ENCODE assay signal across 27 cellular contexts in the genomic region with DNA sequence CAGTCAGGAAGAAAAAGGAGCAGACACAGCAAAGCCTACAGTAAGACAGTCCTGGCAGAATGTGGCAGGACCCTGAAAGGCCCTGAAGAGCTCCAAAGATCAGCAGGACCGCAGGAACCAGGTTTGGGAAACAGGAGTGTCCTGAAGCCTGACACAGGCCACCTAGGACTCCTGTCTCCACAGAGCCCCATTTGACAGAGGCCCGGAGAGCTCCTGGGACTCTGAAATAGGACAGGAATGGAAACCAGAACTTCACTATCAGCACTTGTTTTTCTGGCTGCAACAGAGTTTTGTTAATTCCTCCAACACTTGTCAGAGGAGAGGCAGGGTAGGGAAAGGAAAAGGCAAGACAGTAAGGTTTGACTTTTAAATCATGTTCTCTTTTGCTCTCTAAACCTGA. TPM values are rescaled to one million over a fixed set of nuclear protein-coding genes. Genes with fewer than 3 reads are reported as not detected.
DNase-seq lines count a peak whose midpoint lies in the region; ATAC-seq, FAIRE-seq and TF ChIP-seq lines count a peak whose summit lies in the region.
"Had no signal": no experiment of that assay in that cellular context is flagged by ENCODE, and none has a peak within 500 bp of the region (broad histone marks: within the 10 kb centered on the region; RNA-seq: fewer than 3 reads in every experiment).

No MANE protein-coding gene starts in this region.

- no peaks in the 10 kb centered on the region for H3K9me2 ChIP-seq in hepatocyte (replicated peaks; ENCODE audit: insufficient read depth)
- no peaks in the 10 kb centered on the region for H3K9me2 ChIP-seq in SK-N-SH

- POLR2A ChIA-PET in HepG2 (lab: Yijun Ruan, JAX) (interaction anchor here (0.9 to 1.1 kb wide), 2 partner anchors 197 to 198 kb away, joined by 3 to 4 read pairs; no protein-coding TSS in a partner anchor), SK-N-SH (lab: Yijun Ruan, JAX) (no interaction called here)

- no TSS peak for BruUV-seq in HepG2 (replicated peaks; lab: Mats Ljungman, UMichigan)

- TF ChIP-seq RAD21 in HepG2 (CRISPR knock-in tag; IDR thresholded peaks at IDR 0.05): no peak
- no peak for TF ChIP-seq RAD21 in SK-N-SH (IDR thresholded peaks at IDR 0.05; ENCODE audit: low read length)

- intact Hi-C loops in HepG2 (cut with micrococcal nuclease; ENCODE audit: unreplicated experiment): loop anchor here (5.0 kb wide), 1 partner anchor 150 kb away; no protein-coding TSS in a partner anchor
- intact Hi-C loops in right lobe of liver (cut with DNase I): no loop called here

- H3K4me1 Mint-ChIP-seq in osteocyte (ENCODE audit: unreplicated experiment): peaks cover 7% of the 10 kb centered on the region

- H3K9ac ChIP-seq in HepG2 (ENCODE audit: insufficient read depth, low read depth, low read length): no peak overlapping the region
- no peak overlapping the region for H3K9ac ChIP-seq in SK-N-SH
- H3K9ac ChIP-seq: BLaER1 treated with 17β-estradiol and CSF1 and Interleukin-3, amounts not matched to agents 10 nM and 100 nM; GM23248 had no signal

- peak overlapping the region; percentile 24 for H3K27ac Mint-ChIP-seq in osteocyte (ENCODE audit: unreplicated experiment)
- H3K27ac Mint-ChIP-seq: CD4-positive, alpha-beta T cell had no signal

- H3K27ac ChIP-seq in HepG2 (ENCODE audit: extremely low read length, insufficient read depth, low read length): no peak overlapping the region
- no peak overlapping the region for H3K27ac ChIP-seq in right lobe of liver
- H3K27ac ChIP-seq in hepatocyte: peak overlapping the region; percentile 24
- no peak overlapping the region for H3K27ac ChIP-seq in SK-N-SH (ENCODE audit: low read depth in 2 of 2, low read length in 1 of 2)
- H3K27ac ChIP-seq: A549; BLaER1 treated with 17β-estradiol and CSF1 and Interleukin-3, amounts not matched to agents 10 nM and 100 nM; GM23248 had no signal

- H3K79me2 ChIP-seq in HepG2 (ENCODE audit: insufficient read depth, low read length) (peaks cover 6% of the 10 kb centered on the region), hepatocyte (peaks cover 90% of the 10 kb centered on the region), SK-N-SH (ENCODE audit: insufficient read depth) (no peaks in the 10 kb centered on the region)

- H3K4me3 ChIP-seq in HepG2 (replicated peaks in 1 of 3; ENCODE audit: insufficient read depth in 1 of 3, low read depth in 2 of 3, low read length in 3 of 3) (no peak overlapping the region), right lobe of liver (no peak overlapping the region), hepatocyte (no peak overlapping the region), SK-N-SH (ENCODE audit: low read depth in 2 of 2, low read length in 1 of 2) (no peak overlapping the region)
- H3K4me3 ChIP-seq: A549; BLaER1 treated with 17β-estradiol and CSF1 and Interleukin-3, amounts not matched to agents 10 nM and 100 nM; GM23248 had no signal

- no peak for TF ChIP-seq EP300 in HepG2 (IDR thresholded peaks at IDR 0.05; ENCODE audit: low read depth in 2 of 2, low read length in 2 of 2)
- no peak for TF ChIP-seq EP300 in HepG2 (CRISPR knock-in tag; IDR thresholded peaks at IDR 0.05; ENCODE audit: borderline replicate concordance)
- TF ChIP-seq EP300 in SK-N-SH (IDR thresholded peaks at IDR 0.05; ENCODE audit: borderline replicate concordance in 1 of 2, low read depth in 1 of 2, low read length in 1 of 2): no peak

- H3K4me3 Mint-ChIP-seq in osteocyte (ENCODE audit: unreplicated experiment): no peak overlapping the region
- H3K4me3 Mint-ChIP-seq: CD4-positive, alpha-beta T cell had no signal

- no peaks in the 10 kb centered on the region for H3K27me3 Mint-ChIP-seq in osteocyte (ENCODE audit: unreplicated experiment)

- H4K20me1 ChIP-seq in HepG2 (ENCODE audit: insufficient read depth, low read length) (no peaks in the 10 kb centered on the region), hepatocyte (ENCODE audit: insufficient read depth, poor library complexity, severe bottlenecking) (no peaks in the 10 kb centered on the region), SK-N-SH (ENCODE audit: insufficient read depth) (no peaks in the 10 kb centered on the region)
- H4K20me1 ChIP-seq: BLaER1 treated with 17β-estradiol and CSF1 and Interleukin-3, amounts not matched to agents 10 nM and 100 nM had no signal

- H2AFZ ChIP-seq in HepG2 (ENCODE audit: low read length) (no peak overlapping the region), hepatocyte (no peak overlapping the region), SK-N-SH (ENCODE audit: low read depth) (no peak overlapping the region)
- H2AFZ ChIP-seq: GM23248 had no signal

- FAIRE-seq in HepG2 (lab: Jason Lieb, UNC): no peak
- FAIRE-seq: A549, GM18507 had no signal

- no peaks in the 10 kb centered on the region for H3F3A ChIP-seq in SK-N-SH (replicated peaks; ENCODE audit: insufficient read depth)

- H3K27me3 ChIP-seq in HepG2 (ENCODE audit: control insufficient read depth in 1 of 2, insufficient read depth in 2 of 2, low read length in 2 of 2) (no peaks in the 10 kb centered on the region), right lobe of liver (no peaks in the 10 kb centered on the region), hepatocyte (no peaks in the 10 kb centered on the region), SK-N-SH (ENCODE audit: insufficient read depth) (no peaks in the 10 kb centered on the region; the same call in 1 of the 2 replicates)
- H3K27me3 ChIP-seq: BLaER1 treated with 17β-estradiol and CSF1 and Interleukin-3, amounts not matched to agents 10 nM and 100 nM had no signal

- H3K36me3 ChIP-seq in HepG2 (replicated peaks in 1 of 2; ENCODE audit: control insufficient read depth in 1 of 2, insufficient read depth in 2 of 2, low read length in 2 of 2): no peaks in the 10 kb centered on the region
- no peaks in the 10 kb centered on the region for H3K36me3 ChIP-seq in right lobe of liver
- no peaks in the 10 kb centered on the region for H3K36me3 ChIP-seq in hepatocyte (replicated peaks; ENCODE audit: insufficient read depth, low read depth)
- H3K36me3 ChIP-seq in SK-N-SH (replicated peaks in 1 of 2; ENCODE audit: control insufficient read depth in 1 of 2, insufficient read depth in 2 of 2, low read length in 1 of 2): no peaks in the 10 kb centered on the region
- H3K36me3 ChIP-seq: BLaER1 treated with 17β-estradiol and CSF1 and Interleukin-3, amounts not matched to agents 10 nM and 100 nM had no signal

- H3K4me2 ChIP-seq in HepG2 (ENCODE audit: low read depth, low read length) (no peak overlapping the region), hepatocyte (no peak overlapping the region), SK-N-SH (no peak overlapping the region)
- H3K4me2 ChIP-seq: A549; BLaER1 treated with 17β-estradiol and CSF1 and Interleukin-3, amounts not matched to agents 10 nM and 100 nM had no signal

- no peaks in the 10 kb centered on the region for H3K9me3 ChIP-seq in HepG2 (ENCODE audit: low read length)
- no peaks in the 10 kb centered on the region for H3K9me3 ChIP-seq in right lobe of liver
- H3K9me3 ChIP-seq in hepatocyte (ENCODE audit: low read depth): no peaks in the 10 kb centered on the region
- no peaks in the 10 kb centered on the region for H3K9me3 ChIP-seq in SK-N-SH
- H3K9me3 ChIP-seq: A549 had no signal

- CTCF ChIA-PET in HepG2 (lab: Yijun Ruan, JAX; ENCODE audit: low intra/inter-chr PET ratio, low total read pairs): no interaction called here
- CTCF ChIA-PET in SK-N-SH (lab: Yijun Ruan, JAX): interaction anchor here (1.0 kb wide), 1 partner anchor 15 kb away, joined by 3 read pairs; no protein-coding TSS in a partner anchor

- in situ Hi-C loops in HepG2 (cut with HindIII; ENCODE audit: extremely low pct_ligation_motif_present, low pct_unique_long_range_greater_than_20kb): no loop called here

- DNase-seq in HepG2 (ENCODE audit: low spot score): no peak
- DNase-seq in right lobe of liver: no peak
- no peak for DNase-seq in hepatocyte (ENCODE audit: low spot score)
- DNase-seq in osteocyte (ENCODE audit: extremely low spot score, unreplicated experiment): no peak
- DNase-seq in SW 1271 (lab: John Stamatoyannopoulos, UW): no peak
- DNase-seq in SK-N-SH: no peak
- DNase-seq: AML-193; CD4-positive, alpha-beta T cell; COR-L47; DMS53; GM23248; H7; KG1; MM.1S; NCI-H1048; NCI-H1417; NCI-H1694; NCI-H2029 treated with DMSO at 0.1 percent for 48 hours; NCI-H2227 treated with DMSO at 0.1 percent for 48 hours; NCI-H526 treated with DMSO at 0.1 percent for 48 hours; RPMI8226; SHP77 treated with DMSO at 0.1 percent for 48 hours had no signal

- H3K4me1 ChIP-seq in HepG2 (ENCODE audit: insufficient read depth, low read length) (peaks cover 71% of the 10 kb centered on the region), right lobe of liver (peaks cover 0 to 7% (median 1%) of the 10 kb centered on the region in 4 donors), hepatocyte (ENCODE audit: insufficient read depth) (peaks cover 9% of the 10 kb centered on the region), SK-N-SH (ENCODE audit: control insufficient read depth in 1 of 2, insufficient read depth in 2 of 2, low read depth in 1 of 2, low read length in 1 of 2) (no peaks in the 10 kb centered on the region)
- H3K4me1 ChIP-seq: A549; BLaER1 treated with 17β-estradiol and CSF1 and Interleukin-3, amounts not matched to agents 10 nM and 100 nM had no signal

- TF ChIP-seq POLR2A in HepG2 (IDR thresholded peaks at IDR 0.05; ENCODE audit: insufficient read depth in 1 of 2, low read depth in 2 of 2, low read length in 2 of 2): no peak
- TF ChIP-seq POLR2A in right lobe of liver (IDR thresholded peaks at IDR 0.05): no peak

- ATAC-seq in HepG2: no peak
- ATAC-seq in right lobe of liver: no peak
- ATAC-seq in GM18907 (IDR thresholded peaks at IDR 0.05; ENCODE audit: unreplicated experiment): no peak
- ATAC-seq: A549 had no signal

- TF ChIP-seq CTCF in HepG2 (CRISPR knock-in tag; IDR thresholded peaks at IDR 0.05) (no peak), right lobe of liver (IDR thresholded peaks at IDR 0.05) (no peak), hepatocyte (IDR thresholded peaks at IDR 0.05; ENCODE audit: poor library complexity) (no peak), osteocyte (IDR thresholded peaks at IDR 0.05) (no peak), SK-N-SH (IDR thresholded peaks at IDR 0.05) (no peak)

- peaks cover 6% of the 10 kb centered on the region for H3K9me3 Mint-ChIP-seq in osteocyte (ENCODE audit: unreplicated experiment)

- 72% methylated on average over 2 of the region's 2 CpGs for WGBS in HepG2 (ENCODE audit: low lambda C conversion rate)
- WGBS in right lobe of liver (ENCODE audit: insufficient coverage, low coverage, low lambda C conversion rate, missing lambda C conversion rate): no CpG with 5 or more reads among the region's 2 CpGs
- WGBS in hepatocyte (ENCODE audit: low lambda C conversion rate, missing lambda C conversion rate): 88% methylated on average over 2 of the region's 2 CpGs
- WGBS in SK-N-SH (ENCODE audit: low lambda C conversion rate): 0% methylated on average over 2 of the region's 2 CpGs

- H3K36me3 Mint-ChIP-seq in osteocyte (ENCODE audit: unreplicated experiment): no peaks in the 10 kb centered on the region

RNA-seq across cellular contexts. Expression of a gene that starts 12.9 kb away (rescaled TPM):
- total RNA-seq in HepG2 (2016; rRNA removed; fragmentation: Illumina TruSeq; extraction: Trizol) (35.3 and 43.2 TPM in 2 replicates), right lobe of liver (1 to 10 TPM in 4 of 6 experiments, under 1 TPM in 2; 0.55 to 1.7 (median 1.1) TPM), hepatocyte (34.1 and 48.8 TPM in 2 replicates), osteocyte (6.4 and 7.0 TPM in 2 replicates)
- total RNA-seq in HepG2 (2016; cell fraction: cytosol; rRNA removed; fragmentation: Illumina TruSeq; extraction: Trizol; ENCODE audit: low read depth): 21.2 TPM in 2 replicates
- total RNA-seq in HepG2 (2016; cell fraction: insoluble cytoplasmic fraction; rRNA removed; fragmentation: Illumina TruSeq; extraction: Trizol): 31.7 and 46.6 TPM in 2 replicates
- 28.9 and 30.6 TPM in 2 replicates for total RNA-seq in HepG2 (2016; cell fraction: membrane; rRNA removed; fragmentation: Illumina TruSeq; extraction: Trizol)
- total RNA-seq in HepG2 (2016; cell fraction: nucleus; rRNA removed; fragmentation: Illumina TruSeq; extraction: Trizol): 26.2 and 27.2 TPM in 2 replicates
- polyA plus RNA-seq in HepG2 (2011; rRNA removed) (32.3 and 42.8 TPM in 2 replicates), hepatocyte (44.9 and 54.6 TPM in 2 replicates), SK-N-SH (2012; rRNA removed) (0.16 and 0.36 TPM in 2 replicates)
- 26.8 and 33.4 TPM in 2 replicates for polyA plus RNA-seq in HepG2 (2011; cell fraction: cytosol; rRNA removed)
- polyA plus RNA-seq in HepG2 (2011; cell fraction: nucleus; rRNA removed): 10.0 and 11.5 TPM in 2 replicates
- polyA plus RNA-seq in HepG2 (2012): 25.5 and 27.7 TPM in 2 replicates
- polyA plus RNA-seq in HepG2 (2016; cell fraction: cytosol; fragmentation: Illumina TruSeq; extraction: Trizol; ENCODE audit: low read depth): 19.0 and 23.1 TPM in 2 replicates
- 51.3 and 53.4 TPM in 2 replicates for polyA plus RNA-seq in HepG2 (2016; cell fraction: insoluble cytoplasmic fraction; fragmentation: Illumina TruSeq; extraction: Trizol; ENCODE audit: low read depth)
- 25.8 and 28.4 TPM in 2 replicates for polyA plus RNA-seq in HepG2 (2016; cell fraction: membrane; fragmentation: Illumina TruSeq; extraction: Trizol; ENCODE audit: low read depth)
- 24.0 and 27.2 TPM in 2 replicates for polyA plus RNA-seq in HepG2 (2016; cell fraction: nucleus; fragmentation: Illumina TruSeq; extraction: Trizol; ENCODE audit: insufficient read depth, low read depth)
- 3.0 and 26.4 TPM in 2 replicates for polyA minus RNA-seq in HepG2 (2011; rRNA and poly(A)+ RNA removed; ENCODE audit: low replicate concordance)
- 19.6 and 20.8 TPM in 2 replicates for polyA minus RNA-seq in HepG2 (2011; cell fraction: cytosol; rRNA and poly(A)+ RNA removed)
- polyA minus RNA-seq in HepG2 (2011; cell fraction: nucleus; rRNA and poly(A)+ RNA removed): 53.4 and 53.6 TPM in 2 replicates
- polyA plus RNA-seq in SK-N-SH (2012; cell fraction: cytosol; rRNA removed): 0.24 and 0.28 TPM in 2 replicates
- polyA plus RNA-seq in SK-N-SH (2012; cell fraction: nucleus; rRNA removed): 0.15 TPM in 1 of 2 replicates, not detected in the other
- total RNA-seq: CD4-positive, alpha-beta T cell; G401 had no signal
